1 cellular context compared by ENCODE assay signal in the genomic region with DNA sequence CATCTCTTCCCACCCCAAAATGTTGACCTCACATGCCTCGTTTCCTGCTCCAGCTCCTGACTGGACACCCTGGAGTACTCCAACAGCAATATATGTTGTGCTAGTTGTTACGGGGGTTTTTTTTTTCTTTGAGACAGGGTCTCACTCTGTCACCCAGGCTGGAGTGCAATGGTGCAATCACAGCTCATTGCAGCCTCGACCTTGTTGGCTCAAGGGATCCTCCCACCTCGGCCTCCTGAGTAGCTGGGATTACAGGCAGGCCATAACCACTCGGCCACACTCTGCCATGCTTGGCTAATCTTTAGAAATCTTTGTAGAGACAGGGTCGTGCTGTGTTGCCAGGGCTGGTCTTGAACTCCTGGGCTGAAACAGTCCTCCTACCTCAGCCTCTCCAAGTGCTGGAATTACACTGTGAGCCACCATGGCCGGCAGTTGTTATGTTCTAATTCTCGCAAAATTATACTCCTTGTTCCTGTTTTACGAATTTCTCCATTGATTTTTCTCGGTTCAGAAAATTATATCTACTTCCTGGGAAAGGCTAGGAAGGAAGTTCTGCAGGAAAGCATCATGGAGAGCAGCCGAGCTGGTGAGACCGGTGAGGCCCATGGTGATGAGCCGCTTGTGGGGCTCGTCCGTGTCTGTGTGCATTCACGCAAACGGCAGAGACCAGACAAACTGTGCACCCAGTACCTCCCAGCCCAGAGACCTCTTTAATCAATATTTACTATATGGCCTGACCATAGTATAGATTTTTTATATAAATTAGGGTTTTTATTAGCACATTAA.
TF ChIP-seq lines count a peak whose summit lies in the region.

No MANE protein-coding gene starts in this region.

TF ChIP-seq in HepG2, 621 proteins besides CTCF, POLR2A, EP300 and RAD21 (continued from another document):
- TF ChIP-seq, protein P1, sequence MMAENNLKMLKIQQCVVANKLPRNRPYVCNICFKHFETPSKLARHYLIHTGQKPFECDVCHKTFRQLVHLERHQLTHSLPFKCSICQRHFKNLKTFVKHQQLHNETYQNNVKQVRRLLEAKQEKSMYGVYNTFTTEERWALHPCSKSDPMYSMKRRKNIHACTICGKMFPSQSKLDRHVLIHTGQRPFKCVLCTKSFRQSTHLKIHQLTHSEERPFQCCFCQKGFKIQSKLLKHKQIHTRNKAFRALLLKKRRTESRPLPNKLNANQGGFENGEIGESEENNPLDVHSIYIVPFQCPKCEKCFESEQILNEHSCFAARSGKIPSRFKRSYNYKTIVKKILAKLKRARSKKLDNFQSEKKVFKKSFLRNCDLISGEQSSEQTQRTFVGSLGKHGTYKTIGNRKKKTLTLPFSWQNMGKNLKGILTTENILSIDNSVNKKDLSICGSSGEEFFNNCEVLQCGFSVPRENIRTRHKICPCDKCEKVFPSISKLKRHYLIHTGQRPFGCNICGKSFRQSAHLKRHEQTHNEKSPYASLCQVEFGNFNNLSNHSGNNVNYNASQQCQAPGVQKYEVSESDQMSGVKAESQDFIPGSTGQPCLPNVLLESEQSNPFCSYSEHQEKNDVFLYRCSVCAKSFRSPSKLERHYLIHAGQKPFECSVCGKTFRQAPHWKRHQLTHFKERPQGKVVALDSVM (CRISPR knock-in tag; IDR thresholded peaks at IDR 0.05): peak; percentile 96
- peak; percentile 79 for TF ChIP-seq ZNF3 (CRISPR knock-in tag; IDR thresholded peaks at IDR 0.05)
TF ChIP-seq in HepG2: peak in this region for 2.
